ENCODE assay signal across 8 cellular contexts in the genomic region with DNA sequence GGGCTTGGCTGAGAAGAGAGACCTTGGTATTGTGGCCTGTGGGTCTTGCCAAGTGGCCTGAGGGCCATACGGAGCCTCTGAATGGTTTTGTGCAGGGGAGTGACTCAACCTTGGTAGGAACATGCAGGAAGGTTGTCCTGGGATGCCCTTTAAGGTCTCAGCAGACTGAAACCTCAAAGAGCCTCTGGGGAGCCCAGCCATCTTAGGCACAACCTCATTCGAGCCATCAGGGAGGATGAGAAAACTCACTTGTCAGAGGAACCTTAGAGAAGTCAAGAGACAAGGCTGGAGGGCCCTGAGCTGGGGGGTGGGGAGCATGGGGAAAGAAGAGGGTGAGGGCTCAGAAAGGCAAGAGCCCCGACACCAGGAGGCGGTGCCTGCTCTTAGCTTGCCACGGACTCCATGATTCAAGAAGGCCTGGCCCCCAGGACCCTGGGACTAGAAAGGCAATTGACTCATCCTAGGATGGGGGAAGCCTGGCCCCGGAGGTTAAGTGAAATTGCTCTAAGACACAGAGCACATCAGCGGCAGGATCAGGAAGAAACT. TPM values are rescaled to one million over a fixed set of nuclear protein-coding genes. Genes with fewer than 3 reads are reported as not detected.
DNase-seq lines count a peak whose midpoint lies in the region; ATAC-seq, FAIRE-seq and TF ChIP-seq lines count a peak whose summit lies in the region.

No MANE protein-coding gene starts in this region.

- H3K4me3 Mint-ChIP-seq in activated naive CD4-positive, alpha-beta T cell treated with anti-CD3 and anti-CD28 coated beads for 36 hours: peak overlapping the region; percentile 84

- CTCF ChIA-PET in activated naive CD4-positive, alpha-beta T cell treated with anti-CD3 and anti-CD28 coated beads for 36 hours (lab: Charles Lee): interaction anchor here (1.0 to 1.4 kb wide), 4 partner anchors 16 to 52 kb away, joined by 3 to 4 read pairs (median 3); no protein-coding TSS in a partner anchor

- H3K4me1 ChIP-seq in mononuclear cell (ENCODE audit: insufficient read depth, low read length) (peaks cover 78% of the 10 kb centered on the region), uterus (peaks cover 0 to 3% of the 10 kb centered on the region in 2 donors)

- peaks cover 44% of the 10 kb centered on the region for H3K4me1 Mint-ChIP-seq in activated naive CD4-positive, alpha-beta T cell treated with anti-CD3 and anti-CD28 coated beads for 36 hours (ENCODE audit: low read depth)

- no peak for FAIRE-seq in RCC 7860 (lab: Jason Lieb, UNC)

- no peaks in the 10 kb centered on the region for H3K27me3 ChIP-seq in mononuclear cell (ENCODE audit: insufficient read depth, low read length)
- no peaks in the 10 kb centered on the region for H3K27me3 ChIP-seq in uterus

- H3K9me3 Mint-ChIP-seq in activated naive CD4-positive, alpha-beta T cell treated with anti-CD3 and anti-CD28 coated beads for 36 hours: no peaks in the 10 kb centered on the region

- H3K36me3 Mint-ChIP-seq in activated naive CD4-positive, alpha-beta T cell treated with anti-CD3 and anti-CD28 coated beads for 36 hours (ENCODE audit: low read depth): no peaks in the 10 kb centered on the region

- peak overlapping the region; percentile 92 for H3K27ac ChIP-seq in uterus

- no peaks in the 10 kb centered on the region for H3K27me3 Mint-ChIP-seq in activated naive CD4-positive, alpha-beta T cell treated with anti-CD3 and anti-CD28 coated beads for 36 hours (ENCODE audit: low read depth)

- H3K9me3 ChIP-seq in mononuclear cell (ENCODE audit: low read depth, low read length) (no peaks in the 10 kb centered on the region), uterus (no peaks in the 10 kb centered on the region)

- TF ChIP-seq CTCF in choroid plexus epithelial cell (conservative IDR thresholded peaks at IDR 0.05; ENCODE audit: low read depth, low read length) (no peak), uterus (IDR thresholded peaks at IDR 0.05) (no peak)

- intact Hi-C loops in activated naive CD4-positive, alpha-beta T cell treated with anti-CD3 and anti-CD28 coated beads for 36 hours (cut with micrococcal nuclease): loop anchor here (1.0 kb wide), 1 partner anchor 27 kb away; no protein-coding TSS in a partner anchor
- intact Hi-C loops in uterus (cut with DNase I; ENCODE audit: low total_unique reads): no loop called here

- peak overlapping the region; percentile 85 for H3K27ac Mint-ChIP-seq in activated naive CD4-positive, alpha-beta T cell treated with anti-CD3 and anti-CD28 coated beads for 36 hours

- no peaks in the 10 kb centered on the region for H3K36me3 ChIP-seq in uterus

- no peak for TF ChIP-seq POLR2A in uterus (IDR thresholded peaks at IDR 0.05)

- peak; percentile 69 for DNase-seq in activated naive CD4-positive, alpha-beta T cell treated with anti-CD3 and anti-CD28 coated beads for 36 hours
- no peak for DNase-seq in activated naive CD4-positive, alpha-beta T cell treated with Interleukin-2 at 50 U/mL for 16 hours
- DNase-seq in RPMI8226: peak; percentile 67
- no peak for DNase-seq in choroid plexus epithelial cell (ENCODE audit: low read depth)
- no peak for DNase-seq in uterus
- no peak for DNase-seq in RCC 7860 (ENCODE audit: low spot score)

- H3K4me3 ChIP-seq in choroid plexus epithelial cell (ENCODE audit: low read depth, low read length) (peak overlapping the region; percentile 53), mononuclear cell (ENCODE audit: low read length) (peak overlapping the region; percentile 40), uterus (no peak overlapping the region)

- ATAC-seq in HG02852 (IDR thresholded peaks at IDR 0.05; ENCODE audit: unreplicated experiment): peak; percentile 9

RNA-seq across cellular contexts. Expression of a gene that starts 13.0 kb away (rescaled TPM):
- 100 to 1,000 TPM; 115 to 125 TPM for total RNA-seq in activated naive CD4-positive, alpha-beta T cell treated with anti-CD3 and anti-CD28 coated beads for 36 hours
- total RNA-seq in mononuclear cell: 85.6 TPM
- total RNA-seq in uterus: 100 to 1,000 TPM in 1 of 4 donors, 10 to 100 TPM in 3; 64.4 to 103 (median 79.5) TPM

RNA-seq across cellular contexts. Expression of a gene that starts 24.0 kb away (rescaled TPM):
- total RNA-seq in activated naive CD4-positive, alpha-beta T cell treated with anti-CD3 and anti-CD28 coated beads for 36 hours: under 1 TPM; 0.10 to 0.14 TPM
- total RNA-seq in mononuclear cell (123 TPM), uterus (10 to 100 TPM in 3 of 4 donors, 1 to 10 TPM in 1; 3.0 to 35.9 (median 18.8) TPM)

RNA-seq across cellular contexts. Expression of a gene that starts 55.1 kb away (rescaled TPM):
- 10 to 100 TPM in 1 of 2 experiments, 1 to 10 TPM in 1; 7.7 to 10.1 TPM for total RNA-seq in activated naive CD4-positive, alpha-beta T cell treated with anti-CD3 and anti-CD28 coated beads for 36 hours
- total RNA-seq in mononuclear cell: 3.3 TPM
- total RNA-seq in uterus: 100 to 1,000 TPM in 1 of 4 donors, 10 to 100 TPM in 3; 11.2 to 179 (median 50.7) TPM

Comparison
In these comparisons a context has a peak if more than half of its experiments do, and no peak if none do; other contexts are left out.
1. DNase-seq: peak in activated naive CD4-positive, alpha-beta T cell treated with anti-CD3 and anti-CD28 coated beads for 36 hours (single experiment) and RPMI8226 (single experiment); none in activated naive CD4-positive, alpha-beta T cell treated with Interleukin-2 at 50 U/mL for 16 hours (single experiment), choroid plexus epithelial cell (single experiment), uterus (0 of 2) and RCC 7860 (single experiment).
2. H3K4me3 ChIP-seq: peak in choroid plexus epithelial cell (single experiment) and mononuclear cell (single experiment); none in uterus (0 of 2).